In the genomic region with DNA sequence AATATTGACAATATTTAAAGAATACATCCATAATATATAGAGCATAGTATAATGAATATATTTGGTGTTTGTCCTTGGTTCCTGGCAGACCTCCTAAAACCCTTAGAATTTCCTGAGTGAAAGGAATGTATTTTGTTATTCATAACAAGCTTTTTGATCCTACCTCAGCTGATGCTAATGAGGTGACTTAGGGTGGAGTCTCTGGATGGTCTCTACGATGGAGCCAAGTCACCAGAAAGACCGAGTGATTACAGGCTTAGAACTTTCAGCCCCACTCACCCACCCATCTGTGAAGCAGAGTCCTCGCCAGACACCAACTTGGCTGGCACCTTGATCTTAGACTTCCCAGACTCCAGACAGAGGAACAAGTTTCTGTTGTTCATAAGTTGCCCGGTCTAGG, we compare ENCODE assay signal across 1 cellular context.
TF ChIP-seq lines count a peak whose summit lies in the region.

No MANE protein-coding gene starts in this region.

TF ChIP-seq in GM23338, 12 proteins besides CTCF, POLR2A, EP300 and RAD21 (continued from another document):
- TF ChIP-seq ZNF114 (CRISPR knock-in tag; IDR thresholded peaks at IDR 0.05) = no peak
- no peak for TF ChIP-seq EZH2phosphoT487 (IDR thresholded peaks at IDR 0.05; ENCODE audit: unreplicated experiment)
- TF ChIP-seq, protein P1, sequence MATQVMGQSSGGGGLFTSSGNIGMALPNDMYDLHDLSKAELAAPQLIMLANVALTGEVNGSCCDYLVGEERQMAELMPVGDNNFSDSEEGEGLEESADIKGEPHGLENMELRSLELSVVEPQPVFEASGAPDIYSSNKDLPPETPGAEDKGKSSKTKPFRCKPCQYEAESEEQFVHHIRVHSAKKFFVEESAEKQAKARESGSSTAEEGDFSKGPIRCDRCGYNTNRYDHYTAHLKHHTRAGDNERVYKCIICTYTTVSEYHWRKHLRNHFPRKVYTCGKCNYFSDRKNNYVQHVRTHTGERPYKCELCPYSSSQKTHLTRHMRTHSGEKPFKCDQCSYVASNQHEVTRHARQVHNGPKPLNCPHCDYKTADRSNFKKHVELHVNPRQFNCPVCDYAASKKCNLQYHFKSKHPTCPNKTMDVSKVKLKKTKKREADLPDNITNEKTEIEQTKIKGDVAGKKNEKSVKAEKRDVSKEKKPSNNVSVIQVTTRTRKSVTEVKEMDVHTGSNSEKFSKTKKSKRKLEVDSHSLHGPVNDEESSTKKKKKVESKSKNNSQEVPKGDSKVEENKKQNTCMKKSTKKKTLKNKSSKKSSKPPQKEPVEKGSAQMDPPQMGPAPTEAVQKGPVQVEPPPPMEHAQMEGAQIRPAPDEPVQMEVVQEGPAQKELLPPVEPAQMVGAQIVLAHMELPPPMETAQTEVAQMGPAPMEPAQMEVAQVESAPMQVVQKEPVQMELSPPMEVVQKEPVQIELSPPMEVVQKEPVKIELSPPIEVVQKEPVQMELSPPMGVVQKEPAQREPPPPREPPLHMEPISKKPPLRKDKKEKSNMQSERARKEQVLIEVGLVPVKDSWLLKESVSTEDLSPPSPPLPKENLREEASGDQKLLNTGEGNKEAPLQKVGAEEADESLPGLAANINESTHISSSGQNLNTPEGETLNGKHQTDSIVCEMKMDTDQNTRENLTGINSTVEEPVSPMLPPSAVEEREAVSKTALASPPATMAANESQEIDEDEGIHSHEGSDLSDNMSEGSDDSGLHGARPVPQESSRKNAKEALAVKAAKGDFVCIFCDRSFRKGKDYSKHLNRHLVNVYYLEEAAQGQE (IDR thresholded peaks at IDR 0.05; ENCODE audit: unreplicated experiment) = no peak
- no peak for TF ChIP-seq NANOG (IDR thresholded peaks at IDR 0.05; ENCODE audit: borderline replicate concordance)
- TF ChIP-seq, protein P2, sequence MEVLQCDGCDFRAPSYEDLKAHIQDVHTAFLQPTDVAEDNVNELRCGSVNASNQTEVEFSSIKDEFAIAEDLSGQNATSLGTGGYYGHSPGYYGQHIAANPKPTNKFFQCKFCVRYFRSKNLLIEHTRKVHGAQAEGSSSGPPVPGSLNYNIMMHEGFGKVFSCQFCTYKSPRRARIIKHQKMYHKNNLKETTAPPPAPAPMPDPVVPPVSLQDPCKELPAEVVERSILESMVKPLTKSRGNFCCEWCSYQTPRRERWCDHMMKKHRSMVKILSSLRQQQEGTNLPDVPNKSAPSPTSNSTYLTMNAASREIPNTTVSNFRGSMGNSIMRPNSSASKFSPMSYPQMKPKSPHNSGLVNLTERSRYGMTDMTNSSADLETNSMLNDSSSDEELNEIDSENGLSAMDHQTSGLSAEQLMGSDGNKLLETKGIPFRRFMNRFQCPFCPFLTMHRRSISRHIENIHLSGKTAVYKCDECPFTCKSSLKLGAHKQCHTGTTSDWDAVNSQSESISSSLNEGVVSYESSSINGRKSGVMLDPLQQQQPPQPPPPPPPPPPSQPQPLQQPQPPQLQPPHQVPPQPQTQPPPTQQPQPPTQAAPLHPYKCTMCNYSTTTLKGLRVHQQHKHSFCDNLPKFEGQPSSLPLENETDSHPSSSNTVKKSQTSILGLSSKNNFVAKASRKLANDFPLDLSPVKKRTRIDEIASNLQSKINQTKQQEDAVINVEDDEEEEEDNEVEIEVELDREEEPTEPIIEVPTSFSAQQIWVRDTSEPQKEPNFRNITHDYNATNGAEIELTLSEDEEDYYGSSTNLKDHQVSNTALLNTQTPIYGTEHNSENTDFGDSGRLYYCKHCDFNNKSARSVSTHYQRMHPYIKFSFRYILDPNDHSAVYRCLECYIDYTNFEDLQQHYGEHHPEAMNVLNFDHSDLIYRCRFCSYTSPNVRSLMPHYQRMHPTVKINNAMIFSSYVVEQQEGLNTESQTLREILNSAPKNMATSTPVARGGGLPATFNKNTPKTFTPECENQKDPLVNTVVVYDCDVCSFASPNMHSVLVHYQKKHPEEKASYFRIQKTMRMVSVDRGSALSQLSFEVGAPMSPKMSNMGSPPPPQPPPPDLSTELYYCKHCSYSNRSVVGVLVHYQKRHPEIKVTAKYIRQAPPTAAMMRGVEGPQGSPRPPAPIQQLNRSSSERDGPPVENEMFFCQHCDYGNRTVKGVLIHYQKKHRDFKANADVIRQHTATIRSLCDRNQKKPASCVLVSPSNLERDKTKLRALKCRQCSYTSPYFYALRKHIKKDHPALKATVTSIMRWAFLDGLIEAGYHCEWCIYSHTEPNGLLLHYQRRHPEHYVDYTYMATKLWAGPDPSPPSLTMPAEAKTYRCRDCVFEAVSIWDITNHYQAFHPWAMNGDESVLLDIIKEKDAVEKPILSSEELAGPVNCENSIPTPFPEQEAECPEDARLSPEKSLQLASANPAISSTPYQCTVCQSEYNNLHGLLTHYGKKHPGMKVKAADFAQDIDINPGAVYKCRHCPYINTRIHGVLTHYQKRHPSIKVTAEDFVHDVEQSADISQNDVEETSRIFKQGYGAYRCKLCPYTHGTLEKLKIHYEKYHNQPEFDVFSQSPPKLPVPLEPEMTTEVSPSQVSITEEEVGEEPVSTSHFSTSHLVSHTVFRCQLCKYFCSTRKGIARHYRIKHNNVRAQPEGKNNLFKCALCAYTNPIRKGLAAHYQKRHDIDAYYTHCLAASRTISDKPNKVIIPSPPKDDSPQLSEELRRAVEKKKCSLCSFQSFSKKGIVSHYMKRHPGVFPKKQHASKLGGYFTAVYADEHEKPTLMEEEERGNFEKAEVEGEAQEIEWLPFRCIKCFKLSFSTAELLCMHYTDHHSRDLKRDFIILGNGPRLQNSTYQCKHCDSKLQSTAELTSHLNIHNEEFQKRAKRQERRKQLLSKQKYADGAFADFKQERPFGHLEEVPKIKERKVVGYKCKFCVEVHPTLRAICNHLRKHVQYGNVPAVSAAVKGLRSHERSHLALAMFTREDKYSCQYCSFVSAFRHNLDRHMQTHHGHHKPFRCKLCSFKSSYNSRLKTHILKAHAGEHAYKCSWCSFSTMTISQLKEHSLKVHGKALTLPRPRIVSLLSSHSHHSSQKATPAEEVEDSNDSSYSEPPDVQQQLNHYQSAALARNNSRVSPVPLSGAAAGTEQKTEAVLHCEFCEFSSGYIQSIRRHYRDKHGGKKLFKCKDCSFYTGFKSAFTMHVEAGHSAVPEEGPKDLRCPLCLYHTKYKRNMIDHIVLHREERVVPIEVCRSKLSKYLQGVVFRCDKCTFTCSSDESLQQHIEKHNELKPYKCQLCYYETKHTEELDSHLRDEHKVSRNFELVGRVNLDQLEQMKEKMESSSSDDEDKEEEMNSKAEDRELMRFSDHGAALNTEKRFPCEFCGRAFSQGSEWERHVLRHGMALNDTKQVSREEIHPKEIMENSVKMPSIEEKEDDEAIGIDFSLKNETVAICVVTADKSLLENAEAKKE (CRISPR knock-in tag; IDR thresholded peaks at IDR 0.05) = no peak
- TF ChIP-seq, protein P3, sequence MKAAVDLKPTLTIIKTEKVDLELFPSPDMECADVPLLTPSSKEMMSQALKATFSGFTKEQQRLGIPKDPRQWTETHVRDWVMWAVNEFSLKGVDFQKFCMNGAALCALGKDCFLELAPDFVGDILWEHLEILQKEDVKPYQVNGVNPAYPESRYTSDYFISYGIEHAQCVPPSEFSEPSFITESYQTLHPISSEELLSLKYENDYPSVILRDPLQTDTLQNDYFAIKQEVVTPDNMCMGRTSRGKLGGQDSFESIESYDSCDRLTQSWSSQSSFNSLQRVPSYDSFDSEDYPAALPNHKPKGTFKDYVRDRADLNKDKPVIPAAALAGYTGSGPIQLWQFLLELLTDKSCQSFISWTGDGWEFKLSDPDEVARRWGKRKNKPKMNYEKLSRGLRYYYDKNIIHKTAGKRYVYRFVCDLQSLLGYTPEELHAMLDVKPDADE (IDR thresholded peaks at IDR 0.05) = no peak
- TF ChIP-seq STAT1 (IDR thresholded peaks at IDR 0.05; ENCODE audit: unreplicated experiment) = no peak
